8 cellular contexts compared by ENCODE assay signal in the genomic region with DNA sequence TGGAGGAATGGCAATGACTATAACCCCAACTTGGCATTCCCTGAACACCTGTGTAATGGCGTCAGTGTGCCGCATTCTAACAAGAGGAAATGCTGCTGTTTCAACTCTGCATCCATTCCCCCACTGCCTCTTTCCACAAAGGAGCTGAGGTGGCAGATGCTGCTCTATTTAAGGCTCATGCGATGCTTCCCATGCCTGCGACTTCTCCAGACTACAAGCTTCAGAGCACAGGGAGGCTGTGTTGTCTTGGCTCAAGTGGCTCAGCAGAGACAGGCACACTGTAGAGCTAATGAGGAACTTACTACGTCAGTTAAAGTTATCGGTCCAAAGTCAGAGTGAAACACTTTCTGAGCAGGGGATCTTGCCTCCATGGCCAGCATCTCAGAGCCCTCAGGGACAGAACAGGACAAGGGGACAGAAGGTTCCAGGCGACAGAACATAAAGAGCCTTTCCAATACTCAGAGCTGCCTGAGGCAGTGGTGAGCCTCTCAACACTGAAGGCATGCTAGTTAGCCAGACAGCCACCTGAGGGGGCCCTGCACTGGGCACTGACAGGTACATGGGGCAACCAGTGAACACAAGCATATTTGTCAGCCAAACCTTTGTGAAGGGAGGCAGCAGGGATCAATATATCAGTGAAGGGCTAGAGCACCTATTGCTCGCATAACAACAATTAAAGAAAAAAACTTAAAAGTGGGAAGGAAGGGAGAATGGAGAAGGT. TPM values are rescaled to one million over a fixed set of nuclear protein-coding genes. Genes with fewer than 3 reads are reported as not detected.
A peak's percentile ranks its signal among the peaks of the same experiment; 100 is the strongest.
DNase-seq lines count a peak whose midpoint lies in the region; ATAC-seq and TF ChIP-seq lines count a peak whose summit lies in the region.

No MANE protein-coding gene starts in this region.

- peak; percentile 14 for TF ChIP-seq CTCF in GM10266 (IDR thresholded peaks at IDR 0.05; ENCODE audit: control insufficient read depth, insufficient read depth, low read depth, missing control alignments)
- TF ChIP-seq CTCF in psoas muscle (IDR thresholded peaks at IDR 0.05), result no peak

- peak overlapping the region; percentile 92 for H3K27ac ChIP-seq in psoas muscle
- H3K27ac ChIP-seq in trophoblast cell (ENCODE audit: low read depth, low read length), result no peak overlapping the region

- H3K36me3 ChIP-seq in psoas muscle (ENCODE audit: insufficient read depth in 1 of 2, low read depth in 1 of 2) (peaks cover 0 to 85% of the 10 kb centered on the region in 2 donors), trophoblast cell (ENCODE audit: control insufficient read depth in 1 of 2, insufficient read depth in 2 of 2, low read length in 2 of 2) (peaks cover 38 to 55% of the 10 kb centered on the region in 2 experiments)

- intact Hi-C loops in dendritic cell treated with granulocyte-macrophage colony-stimulating factor and Interleukin-4, amounts not matched to agents 40 ng/mL and 50 ng/mL, for 4 days (cut with micrococcal nuclease), result loop anchor here (5.0 kb wide), 1 partner anchor 38 kb away; no protein-coding TSS in a partner anchor
- intact Hi-C loops in psoas muscle (cut with DNase I), result no loop called here

- no peak overlapping the region for H4K12ac ChIP-seq in trophoblast cell (ENCODE audit: low read depth, low read length)

- no peak overlapping the region for H2AK5ac ChIP-seq in trophoblast cell (ENCODE audit: low read length)

- no peak overlapping the region for H3K18ac ChIP-seq in trophoblast cell (ENCODE audit: low read length)

- H3K36me3 Mint-ChIP-seq in dendritic cell treated with granulocyte-macrophage colony-stimulating factor and Interleukin-4, amounts not matched to agents 40 ng/mL and 50 ng/mL, for 4 days (ENCODE audit: low read depth), result peaks cover 98% of the 10 kb centered on the region

- ATAC-seq in psoas muscle (peak in 1 of 4 donors; percentile 13), HG02763 (IDR thresholded peaks at IDR 0.05; ENCODE audit: unreplicated experiment) (no peak)

- H3K9ac ChIP-seq in trophoblast cell (ENCODE audit: low read length), result no peak overlapping the region

- H3K4me3 ChIP-seq in psoas muscle (no peak overlapping the region), trophoblast cell (ENCODE audit: low read depth, low read length) (no peak overlapping the region)

- 58 to 91% (median 65%) methylated on average over 8 of the region's 8 CpGs for WGBS in psoas muscle, 3 donors
- WGBS in trophoblast cell (ENCODE audit: extremely low coverage, insufficient coverage, insufficient read length), result no CpG with 5 or more reads among the region's 8 CpGs

- no peak for DNase-seq in GM10266 (ENCODE audit: extremely low spot score)
- peak; percentile 12 for DNase-seq in NOMO-1 treated with dmso at 0.1 percent for 144 hours (lab: John Stamatoyannopoulos, UW; ENCODE audit: unreplicated experiment)
- DNase-seq in psoas muscle, result peak in 1 of 2 donors; percentile 36
- DNase-seq in stimulated activated CD4-positive, alpha-beta T cell treated with anti-CD3 and anti-CD28 coated beads, Interleukin-2, amount 100 ng/mL, for 24 hours, result no peak
- no peak for DNase-seq in trophoblast cell
- DNase-seq in activated gamma-delta T cell treated with Interleukin-2 at 50 U/mL for 16 hours, result no peak

- no peak overlapping the region for H2BK5ac ChIP-seq in trophoblast cell (ENCODE audit: low read depth, low read length, poor library complexity)

- no peak overlapping the region for H3K14ac ChIP-seq in trophoblast cell (ENCODE audit: low read length)

- H3K79me2 ChIP-seq in trophoblast cell (ENCODE audit: control insufficient read depth, insufficient read depth, low read length, poor library complexity), result no peaks in the 10 kb centered on the region

- no peak overlapping the region for H3K4ac ChIP-seq in trophoblast cell (ENCODE audit: low read depth, low read length)

- H4K91ac ChIP-seq in trophoblast cell (ENCODE audit: low read depth, low read length), result no peak overlapping the region

- peaks cover 55% of the 10 kb centered on the region for H3K4me1 ChIP-seq in psoas muscle
- H3K4me1 ChIP-seq in trophoblast cell (ENCODE audit: control insufficient read depth in 1 of 2, insufficient read depth in 2 of 2, low read length in 2 of 2), result peaks cover 13 to 19% of the 10 kb centered on the region in 2 experiments

- H3K27me3 Mint-ChIP-seq in dendritic cell treated with granulocyte-macrophage colony-stimulating factor and Interleukin-4, amounts not matched to agents 40 ng/mL and 50 ng/mL, for 4 days, result no peaks in the 10 kb centered on the region

- H3K79me1 ChIP-seq in trophoblast cell (ENCODE audit: low read length), result peaks cover 10% of the 10 kb centered on the region

- H3K9me3 Mint-ChIP-seq in dendritic cell treated with granulocyte-macrophage colony-stimulating factor and Interleukin-4, amounts not matched to agents 40 ng/mL and 50 ng/mL, for 4 days, result no peaks in the 10 kb centered on the region

- H3K4me3 Mint-ChIP-seq in dendritic cell treated with granulocyte-macrophage colony-stimulating factor and Interleukin-4, amounts not matched to agents 40 ng/mL and 50 ng/mL, for 4 days, result peak overlapping the region; percentile 35

- H3K4me1 Mint-ChIP-seq in dendritic cell treated with granulocyte-macrophage colony-stimulating factor and Interleukin-4, amounts not matched to agents 40 ng/mL and 50 ng/mL, for 4 days (ENCODE audit: low read depth), result peaks cover 90% of the 10 kb centered on the region

- no peak overlapping the region for H4K8ac ChIP-seq in trophoblast cell (ENCODE audit: low read depth, low read length)

- H3K23ac ChIP-seq in trophoblast cell (ENCODE audit: low read length), result no peak overlapping the region

- H3K27me3 ChIP-seq in psoas muscle (ENCODE audit: insufficient read depth in 3 of 3, low read length in 2 of 3) (no peaks in the 10 kb centered on the region), trophoblast cell (ENCODE audit: insufficient read depth, low read length) (no peaks in the 10 kb centered on the region)

- no peaks in the 10 kb centered on the region for H3K9me3 ChIP-seq in psoas muscle
- peaks cover 6% of the 10 kb centered on the region for H3K9me3 ChIP-seq in trophoblast cell (ENCODE audit: insufficient read depth, low read depth, low read length)

- no peak overlapping the region for H2BK12ac ChIP-seq in trophoblast cell (ENCODE audit: low read length)

- H3K4me2 ChIP-seq in trophoblast cell (ENCODE audit: low read length), result no peak overlapping the region

- H3K27ac Mint-ChIP-seq in dendritic cell treated with granulocyte-macrophage colony-stimulating factor and Interleukin-4, amounts not matched to agents 40 ng/mL and 50 ng/mL, for 4 days, result peak overlapping the region; percentile 76

- H2BK120ac ChIP-seq in trophoblast cell (ENCODE audit: insufficient read depth, low read length, poor library complexity), result no peak overlapping the region

- no peak overlapping the region for H2AFZ ChIP-seq in trophoblast cell (ENCODE audit: insufficient read depth, low read length, poor library complexity)

RNA-seq across cellular contexts. Expression of a gene that starts 21.8 kb away (rescaled TPM):
- 100 to 1,000 TPM; 114 to 218 (median 149) TPM for total RNA-seq in psoas muscle
- 100 to 1,000 TPM in 2 of 3 donors, 10 to 100 TPM in 1; 55.5 to 167 (median 106) TPM for polyA plus RNA-seq in psoas muscle
- polyA plus RNA-seq in trophoblast cell (2013), result 54.1 and 54.5 TPM in 2 replicates

RNA-seq across cellular contexts. Expression of a gene that starts 38.7 kb away (rescaled TPM):
- total RNA-seq in psoas muscle, result 100 to 1,000 TPM; 447 to 852 (median 690) TPM
- 100 to 1,000 TPM; 551 to 766 (median 552) TPM for polyA plus RNA-seq in psoas muscle
- 22.4 and 25.1 TPM in 2 replicates for polyA plus RNA-seq in trophoblast cell (2013)
